ENCODE assay signal across 21 cellular contexts in the genomic region with DNA sequence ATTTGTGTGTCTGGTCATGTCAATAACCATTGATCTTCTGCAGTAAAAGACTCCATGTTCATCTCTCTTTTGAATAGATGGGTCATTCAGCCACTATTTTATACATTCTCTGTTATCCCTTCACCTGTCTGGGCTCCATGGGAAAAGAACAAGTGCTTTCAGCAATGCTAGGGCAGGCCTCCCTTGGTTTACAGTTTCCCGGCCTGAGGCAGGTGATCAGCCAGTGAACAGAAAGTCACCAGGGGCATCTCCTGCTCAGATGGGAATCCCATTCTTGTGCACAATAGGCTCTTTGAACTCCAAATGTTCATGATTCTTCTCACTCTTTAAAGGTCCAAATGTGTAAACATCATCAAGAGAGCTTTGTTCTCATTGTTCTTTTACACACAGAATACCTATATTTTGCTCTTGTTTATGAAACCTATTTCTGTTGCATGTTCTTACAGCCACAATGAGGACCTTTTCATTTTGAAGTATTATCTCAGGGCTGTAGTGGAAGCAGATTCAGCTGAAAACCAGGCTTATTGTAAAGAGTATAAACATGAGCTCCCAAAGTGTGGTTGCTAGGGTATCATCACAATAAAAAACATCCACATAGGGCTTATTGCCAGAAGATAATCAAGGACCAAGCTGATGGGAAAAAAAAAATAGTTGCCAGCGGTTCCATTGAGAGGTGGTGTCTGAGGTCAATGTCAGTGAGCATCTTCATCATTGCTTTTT.
DNase-seq lines count a peak whose midpoint lies in the region; ATAC-seq and TF ChIP-seq lines count a peak whose summit lies in the region.
"Had no signal": no experiment of that assay in that cellular context is flagged by ENCODE, and none has a peak within 500 bp of the region (broad histone marks: within the 10 kb centered on the region; RNA-seq: fewer than 3 reads in every experiment).

No MANE protein-coding gene starts in this region.

- WGBS in mammary epithelial cell (ENCODE audit: low coverage, missing lambda C conversion rate) = 94% methylated on average over 2 of the region's 2 CpGs
- WGBS in ectodermal cell, 2 experiments = 84 to 86% methylated on average over 2 of the region's 2 CpGs
- WGBS in testis, 2 donors = 82 to 83% methylated on average over 2 of the region's 2 CpGs

- H3K4me3 Mint-ChIP-seq in stimulated activated naive CD8-positive, alpha-beta T cell treated with anti-CD3 and anti-CD28 coated beads, Interleukin-15, amount 100 ng/mL, for 72 hours = no peak overlapping the region
- H3K4me3 Mint-ChIP-seq: activated CD4-positive, alpha-beta T cell treated with anti-CD3 and anti-CD28 coated beads, Interleukin-2, amount 10 ng/mL, durations not matched to agents 24 days and 14 days; activated naive CD4-positive, alpha-beta T cell treated with anti-CD3 and anti-CD28 coated beads for 36 hours; H9; mesothelial cell of epicardium had no signal

- intact Hi-C loops in mammary epithelial cell (cut with micrococcal nuclease) = no loop called here
- intact Hi-C loops in breast epithelium (cut with DNase I; ENCODE audit: low total_unique reads) = no loop called here
- intact Hi-C loops in testis (cut with DNase I; ENCODE audit: low total_unique reads) = no loop called here

- CTCF ChIA-PET in mammary epithelial cell (lab: Charles Lee; ENCODE audit: low non-redundant PET) = no interaction called here

- no peak overlapping the region for H3K27ac Mint-ChIP-seq in stimulated activated naive CD8-positive, alpha-beta T cell treated with anti-CD3 and anti-CD28 coated beads, Interleukin-15, amount 100 ng/mL, for 72 hours
- H3K27ac Mint-ChIP-seq: activated CD4-positive, alpha-beta T cell treated with anti-CD3 and anti-CD28 coated beads, Interleukin-2, amount 10 ng/mL, durations not matched to agents 24 days and 14 days; activated naive CD4-positive, alpha-beta T cell treated with anti-CD3 and anti-CD28 coated beads for 36 hours; H9; mesothelial cell of epicardium had no signal

- H2AFZ ChIP-seq in mammary epithelial cell (ENCODE audit: low read depth, low read length) = no peak overlapping the region
- H2AFZ ChIP-seq: PC-9 had no signal

- dilution Hi-C loops in mammary epithelial cell (cut with HindIII; ENCODE audit: low sequenced_read_pairs) = no loop called here

- BruUV-seq in mammary epithelial cell (replicated peaks; lab: Mats Ljungman, UMichigan) = no TSS peak

- in situ Hi-C loops in mammary epithelial cell (cut with MboI; ENCODE audit: low sequenced_read_pairs in 2 of 2) = no loop called here

- no peak for ATAC-seq in stimulated activated naive CD8-positive, alpha-beta T cell treated with anti-CD3 and anti-CD28 coated beads, Interleukin-15, amount 100 ng/mL, for 72 hours
- ATAC-seq: upper lobe of right lung had no signal

- TF ChIP-seq POLR2A in breast epithelium (IDR thresholded peaks at IDR 0.05) = no peak
- no peak for TF ChIP-seq POLR2A in testis (IDR thresholded peaks at IDR 0.05)

- no peak overlapping the region for H3K9ac ChIP-seq in mammary epithelial cell (ENCODE audit: insufficient read depth, low read length)

- H3K4me1 ChIP-seq in mammary epithelial cell (ENCODE audit: insufficient read depth, low read length) (peaks cover 4% of the 10 kb centered on the region), breast epithelium (no peaks in the 10 kb centered on the region), ectodermal cell (ENCODE audit: control insufficient read depth, insufficient read depth, low read length) (peaks cover 2% of the 10 kb centered on the region), testis (no peaks in the 10 kb centered on the region)
- H3K4me1 ChIP-seq: upper lobe of right lung had no signal

- H3K36me3 ChIP-seq in mammary epithelial cell (ENCODE audit: insufficient read depth, low read length) (no peaks in the 10 kb centered on the region), breast epithelium (no peaks in the 10 kb centered on the region), ectodermal cell (ENCODE audit: control insufficient read depth, insufficient read depth, low read length) (no peaks in the 10 kb centered on the region), testis (ENCODE audit: low read depth, missing control alignments) (no peaks in the 10 kb centered on the region)
- H3K36me3 ChIP-seq: upper lobe of right lung had no signal

- peak; percentile 31 for DNase-seq in mammary epithelial cell
- DNase-seq in breast epithelium (ENCODE audit: low spot score in 2 of 2) = no peak
- DNase-seq in NCI-H69 (lab: John Stamatoyannopoulos, UW) = peak; percentile 14
- no peak for DNase-seq in stimulated activated naive CD8-positive, alpha-beta T cell treated with anti-CD3 and anti-CD28 coated beads, Interleukin-15, amount 100 ng/mL, for 72 hours
- DNase-seq in NOMO-1 treated with dmso at 0.1 percent for 144 hours (lab: John Stamatoyannopoulos, UW; ENCODE audit: unreplicated experiment) = no peak
- no peak for DNase-seq in testis
- DNase-seq: activated CD4-positive, alpha-beta T cell treated with anti-CD3 and anti-CD28 coated beads, Interleukin-2, amount 10 ng/mL, durations not matched to agents 24 days and 14 days; activated naive CD4-positive, alpha-beta T cell treated with anti-CD3 and anti-CD28 coated beads for 36 hours; cortex of kidney; DMS79 treated with DMSO at 0.1 percent for 48 hours; H9; head of caudate nucleus; MV-4-11; PC-9; stimulated activated naive CD4-positive, alpha-beta T cell; upper lobe of right lung had no signal

- H3K79me2 ChIP-seq in mammary epithelial cell (ENCODE audit: insufficient read depth, low read length) = no peaks in the 10 kb centered on the region

- H3K4me2 ChIP-seq in mammary epithelial cell (ENCODE audit: insufficient read depth, low read depth, low read length) = no peak overlapping the region
- H3K4me2 ChIP-seq: PC-9 had no signal

- no peaks in the 10 kb centered on the region for H3K9me3 ChIP-seq in mammary epithelial cell (replicated peaks; ENCODE audit: insufficient read depth, low read length)
- H3K9me3 ChIP-seq in breast epithelium = no peaks in the 10 kb centered on the region
- no peaks in the 10 kb centered on the region for H3K9me3 ChIP-seq in ectodermal cell (ENCODE audit: control insufficient read depth, low read length)
- H3K9me3 ChIP-seq in testis = no peaks in the 10 kb centered on the region
- H3K9me3 ChIP-seq: upper lobe of right lung had no signal

- no peaks in the 10 kb centered on the region for H3K4me1 Mint-ChIP-seq in stimulated activated naive CD8-positive, alpha-beta T cell treated with anti-CD3 and anti-CD28 coated beads, Interleukin-15, amount 100 ng/mL, for 72 hours

- H3K9me3 Mint-ChIP-seq in stimulated activated naive CD8-positive, alpha-beta T cell treated with anti-CD3 and anti-CD28 coated beads, Interleukin-15, amount 100 ng/mL, for 72 hours = peaks cover 0 to 5% of the 10 kb centered on the region in 2 donors
- H3K9me3 Mint-ChIP-seq: H9 had no signal

- no peaks in the 10 kb centered on the region for H3K27me3 Mint-ChIP-seq in stimulated activated naive CD8-positive, alpha-beta T cell treated with anti-CD3 and anti-CD28 coated beads, Interleukin-15, amount 100 ng/mL, for 72 hours

- no peak overlapping the region for H3K27ac ChIP-seq in mammary epithelial cell (ENCODE audit: insufficient read depth, low read depth, low read length)
- H3K27ac ChIP-seq in breast epithelium = no peak overlapping the region
- H3K27ac ChIP-seq in ectodermal cell (ENCODE audit: insufficient read depth, low read depth, low read length, poor library complexity, severe bottlenecking) = peak overlapping the region; percentile 16
- H3K27ac ChIP-seq in temporal lobe (ENCODE audit: low read depth, low read length) = peak overlapping the region; percentile 71
- no peak overlapping the region for H3K27ac ChIP-seq in testis
- H3K27ac ChIP-seq: C4-2B, PC-9, SK-N-MC, upper lobe of right lung had no signal

- H3K4me3 ChIP-seq in mammary epithelial cell (replicated peaks in 1 of 3; ENCODE audit: insufficient read depth in 1 of 3, low read depth in 2 of 3, low read length in 3 of 3) = no peak overlapping the region
- H3K4me3 ChIP-seq in breast epithelium = no peak overlapping the region
- no peak overlapping the region for H3K4me3 ChIP-seq in ectodermal cell (ENCODE audit: insufficient read depth, low read depth, low read length)
- no peak overlapping the region for H3K4me3 ChIP-seq in testis
- H3K4me3 ChIP-seq: PC-9, SK-N-MC, upper lobe of right lung had no signal

- H3K27me3 ChIP-seq in mammary epithelial cell (ENCODE audit: insufficient read depth, low read length) = no peaks in the 10 kb centered on the region
- H3K27me3 ChIP-seq in breast epithelium = no peaks in the 10 kb centered on the region
- H3K27me3 ChIP-seq in ectodermal cell (ENCODE audit: control insufficient read depth, insufficient read depth, low read length, poor library complexity, severe bottlenecking) = no peaks in the 10 kb centered on the region
- no peaks in the 10 kb centered on the region for H3K27me3 ChIP-seq in testis
- H3K27me3 ChIP-seq: upper lobe of right lung had no signal

- no peak for TF ChIP-seq CTCF in mammary epithelial cell (conservative IDR thresholded peaks at IDR 0.05 in 1 of 2, IDR thresholded peaks at IDR 0.05 in 1 of 2; ENCODE audit: extremely low read depth in 1 of 2, insufficient read depth in 1 of 2, low read depth in 1 of 2, low read length in 2 of 2)
- no peak for TF ChIP-seq CTCF in breast epithelium (IDR thresholded peaks at IDR 0.05)
- no peak for TF ChIP-seq CTCF in testis (IDR thresholded peaks at IDR 0.05)

- H4K20me1 ChIP-seq in mammary epithelial cell (ENCODE audit: insufficient read depth, low read length) = no peaks in the 10 kb centered on the region

Comparison
In these comparisons a context has a peak if more than half of its experiments do, and no peak if none do; other contexts are left out.
1. DNase-seq: peak in mammary epithelial cell (single experiment) and NCI-H69 (single experiment); none in breast epithelium (0 of 2), stimulated activated naive CD8-positive, alpha-beta T cell treated with anti-CD3 and anti-CD28 coated beads, Interleukin-15, amount 100 ng/mL, for 72 hours (0 of 2), NOMO-1 treated with dmso at 0.1 percent for 144 hours (single experiment) and testis (single experiment).
2. H3K27ac ChIP-seq: peak in ectodermal cell (single experiment) and temporal lobe (single experiment); none in mammary epithelial cell (single experiment), breast epithelium (0 of 2) and testis (0 of 2).